In genomic region chr6:168265394-168265793, GRCh38 we compare ENCODE assay signal across 23 cellular contexts. TPM values are rescaled to one million over a fixed set of nuclear protein-coding genes. Genes with fewer than 3 reads are reported as not detected.
"Had no signal": no experiment of that assay in that cellular context is flagged by ENCODE, and none has a peak within 500 bp of the region (broad histone marks: within the 10 kb centered on the region; RNA-seq: fewer than 3 reads in every experiment).

No MANE protein-coding gene starts in this region.

- H2AFZ ChIP-seq: neural progenitor cell, parathyroid adenoma had no signal

- H3K4me2 ChIP-seq: neural progenitor cell had no signal

- H3K9me3 Mint-ChIP-seq: natural killer cell; neural progenitor cell; stimulated activated naive CD8-positive, alpha-beta T cell treated with anti-CD3 and anti-CD28 coated beads, Interleukin-15, Interleukin-2, amounts not matched to agents 100 ng/mL and 50 ng/mL, for 24 hours had no signal

- H3K4me1 Mint-ChIP-seq: natural killer cell; stimulated activated memory B cell treated with anti-CD40 and anti-IgM and Interleukin-4, amounts not matched to agents 10 μg/mL and 1 μg/mL and 100 μg/mL, for 72 hours had no signal

- H3K4me3 ChIP-seq: coronary artery, esophagus squamous epithelium, heart right ventricle, neural progenitor cell, prostate gland, right atrium auricular region, skin epidermis, spleen had no signal

- ATAC-seq: natural killer cell; stimulated activated memory B cell treated with anti-CD40 and anti-IgM and Interleukin-4, amounts not matched to agents 10 μg/mL and 1 μg/mL and 100 μg/mL, for 72 hours had no signal

- H3K4me3 Mint-ChIP-seq: natural killer cell; neural progenitor cell; stimulated activated memory B cell treated with anti-CD40 and anti-IgM and Interleukin-4, amounts not matched to agents 10 μg/mL and 1 μg/mL and 100 μg/mL, for 72 hours; stimulated activated naive CD8-positive, alpha-beta T cell treated with anti-CD3 and anti-CD28 coated beads, Interleukin-15, Interleukin-2, amounts not matched to agents 100 ng/mL and 50 ng/mL, for 24 hours had no signal

- H3K79me2 ChIP-seq: parathyroid adenoma had no signal

- H3K36me3 ChIP-seq: esophagus squamous epithelium, heart right ventricle, neural progenitor cell, prostate gland, right atrium auricular region, spleen had no signal

- FAIRE-seq: endometrium, kidney had no signal

- H3K27me3 Mint-ChIP-seq: stimulated activated memory B cell treated with anti-CD40 and anti-IgM and Interleukin-4, amounts not matched to agents 10 μg/mL and 1 μg/mL and 100 μg/mL, for 72 hours; stimulated activated naive CD8-positive, alpha-beta T cell treated with anti-CD3 and anti-CD28 coated beads, Interleukin-15, Interleukin-2, amounts not matched to agents 100 ng/mL and 50 ng/mL, for 24 hours had no signal

- H3K27ac Mint-ChIP-seq: natural killer cell; neural progenitor cell; stimulated activated memory B cell treated with anti-CD40 and anti-IgM and Interleukin-4, amounts not matched to agents 10 μg/mL and 1 μg/mL and 100 μg/mL, for 72 hours; stimulated activated naive CD8-positive, alpha-beta T cell treated with anti-CD3 and anti-CD28 coated beads, Interleukin-15, Interleukin-2, amounts not matched to agents 100 ng/mL and 50 ng/mL, for 24 hours had no signal

- H3K4me1 ChIP-seq: heart right ventricle, neural progenitor cell, parathyroid adenoma, prostate gland, right atrium auricular region, spleen had no signal

- H3K27ac ChIP-seq: coronary artery, heart right ventricle, neural progenitor cell, parathyroid adenoma, prostate gland, right atrium auricular region, spleen had no signal

- H3K27me3 ChIP-seq: neural progenitor cell, right atrium auricular region had no signal

- H3K36me3 Mint-ChIP-seq: natural killer cell; neural progenitor cell; stimulated activated memory B cell treated with anti-CD40 and anti-IgM and Interleukin-4, amounts not matched to agents 10 μg/mL and 1 μg/mL and 100 μg/mL, for 72 hours had no signal

- H3K9me3 ChIP-seq: esophagus squamous epithelium, prostate gland, right atrium auricular region, spleen had no signal

- DNase-seq: dermis blood vessel endothelial cell; effector memory CD4-positive, alpha-beta T cell; erythroblast; esophagus squamous epithelium; foreskin melanocyte; glutamatergic neuron; heart right ventricle; kidney; mammary epithelial cell; natural killer cell; spleen; stimulated activated CD4-positive, alpha-beta T cell treated with anti-CD3 and anti-CD28 coated beads, Interleukin-4, amount 100 ng/mL, for 4 hours had no signal

RNA-seq across cellular contexts. Expression of gene DACT2, which starts 54.2 kb away (rescaled TPM):
- total RNA-seq: dermis blood vessel endothelial cell, mononuclear cell, natural killer cell, osteoblast, spleen had no signal
- polyA plus RNA-seq: mammary epithelial cell had no signal
